ENCODE assay signal across 16 cellular contexts in genomic region chr12:108576660-108577234, GRCh38. TPM values are rescaled to one million over a fixed set of nuclear protein-coding genes. Genes with fewer than 3 reads are reported as not detected.
DNase-seq lines count a peak whose midpoint lies in the region; ATAC-seq and TF ChIP-seq lines count a peak whose summit lies in the region.
"Had no signal": no experiment of that assay in that cellular context is flagged by ENCODE, and none has a peak within 500 bp of the region (broad histone marks: within the 10 kb centered on the region; RNA-seq: fewer than 3 reads in every experiment).

No MANE protein-coding gene starts in this region.

- CTCF ChIA-PET in IMR-90 (lab: Yijun Ruan, JAX): interaction anchor here (1.0 kb wide), 1 partner anchor 42 kb away, joined by 3 read pairs; no protein-coding TSS in a partner anchor

- no peak overlapping the region for H3K4me3 ChIP-seq in BLaER1 treated with 17β-estradiol and CSF1 and Interleukin-3, amounts not matched to agents 10 nM and 100 nM
- H3K4me3 ChIP-seq in IMR-90 (ENCODE audit: insufficient read depth, low read depth, low read length) (no peak overlapping the region), fibroblast of lung (replicated peaks in 1 of 4; ENCODE audit: control extremely low read depth in 1 of 4, insufficient read depth in 1 of 4, low read depth in 3 of 4, low read length in 4 of 4) (no peak overlapping the region)
- H3K4me3 ChIP-seq: dorsolateral prefrontal cortex, neural progenitor cell had no signal

- H3K56ac ChIP-seq in IMR-90 (ENCODE audit: extremely low read depth, insufficient read depth, low read length): no peak overlapping the region

- no peaks in the 10 kb centered on the region for H3K27me3 Mint-ChIP-seq in osteocyte (ENCODE audit: unreplicated experiment)

- WGBS in IMR-90 (ENCODE audit: extremely low coverage in 2 of 2, insufficient read length in 1 of 2), 2 experiments: 20% methylated on average over 1 of the region's 6 CpGs; no CpG with 5 or more reads in 1 of the 2 experiments

- H2AFZ ChIP-seq in IMR-90 (replicated peaks; ENCODE audit: low read length, poor library complexity) (no peak overlapping the region), fibroblast of lung (ENCODE audit: low read length) (no peak overlapping the region)
- H2AFZ ChIP-seq: neural progenitor cell had no signal

- dilution Hi-C loops in IMR-90 (cut with HindIII; ENCODE audit: low sequenced_read_pairs, unreplicated experiment): no loop called here

- no peak overlapping the region for H3K14ac ChIP-seq in IMR-90 (replicated peaks; ENCODE audit: low read depth, low read length)

- peak overlapping the region; percentile 20; the same call in 1 of the 2 replicates for H2AK5ac ChIP-seq in IMR-90 (ENCODE audit: low read depth, low read length)

- peak overlapping the region in 6 of 11 experiments; percentile 6 to 67 (median 54); a peak in 8 of 22 replicates for H3K27ac ChIP-seq in BLaER1 treated with 17β-estradiol and CSF1 and Interleukin-3, amounts not matched to agents 10 nM and 100 nM
- H3K27ac ChIP-seq in IMR-90 (ENCODE audit: insufficient read depth, low read length) (no peak overlapping the region), fibroblast of lung (ENCODE audit: insufficient read depth, low read length) (peak overlapping the region; percentile 42)
- H3K27ac ChIP-seq: dorsolateral prefrontal cortex, neural progenitor cell had no signal

- TF ChIP-seq POLR2A in IMR-90 (IDR thresholded peaks at IDR 0.05; ENCODE audit: low read depth, low read length): no peak

- H4K91ac ChIP-seq in IMR-90 (ENCODE audit: insufficient read depth, low read depth, low read length): no peak overlapping the region; the same call in 1 of the 2 replicates

- no peaks in the 10 kb centered on the region for H3K36me3 Mint-ChIP-seq in osteocyte (ENCODE audit: unreplicated experiment)
- H3K36me3 Mint-ChIP-seq: brain had no signal

- no TSS peak for BruUV-seq in IMR-90 (replicated peaks; lab: Mats Ljungman, UMichigan)

- peak overlapping the region; percentile 43; the same call in 1 of the 3 replicates for H2BK15ac ChIP-seq in IMR-90 (ENCODE audit: low read depth, low read length)

- TF ChIP-seq CTCF in IMR-90 (conservative IDR thresholded peaks at IDR 0.05; ENCODE audit: low read depth, low read length) (no peak), fibroblast of lung (conservative IDR thresholded peaks at IDR 0.05 in 1 of 2, IDR thresholded peaks at IDR 0.05 in 1 of 2; ENCODE audit: low read depth in 1 of 2, low read length in 2 of 2) (no peak), osteocyte (IDR thresholded peaks at IDR 0.05) (no peak)

- H2AK9ac ChIP-seq in IMR-90 (replicated peaks; ENCODE audit: low read depth, low read length, poor library complexity): peak overlapping the region; percentile 50

- H3K4ac ChIP-seq in IMR-90 (ENCODE audit: low read depth, low read length): peak overlapping the region; percentile 62; the same call in 1 of the 2 replicates

- H3K9me3 Mint-ChIP-seq in osteocyte (ENCODE audit: unreplicated experiment): no peaks in the 10 kb centered on the region

- H3K9ac ChIP-seq in BLaER1 treated with 17β-estradiol and CSF1 and Interleukin-3, amounts not matched to agents 10 nM and 100 nM: no peak overlapping the region; a peak in 2 of 22 replicates
- H3K9ac ChIP-seq in IMR-90 (ENCODE audit: low read depth, low read length) (no peak overlapping the region), fibroblast of lung (ENCODE audit: insufficient read depth, low read length) (no peak overlapping the region)
- H3K9ac ChIP-seq: neural progenitor cell had no signal

- POLR2A ChIA-PET in IMR-90 (lab: Charles Lee; ENCODE audit: unreplicated experiment): interaction anchor here (0.5 kb wide), 1 partner anchor 21 kb away, joined by 6 read pairs; the partner anchor contains the start of gene TMEM119

- H3K4me3 Mint-ChIP-seq in osteocyte (ENCODE audit: unreplicated experiment): no peak overlapping the region
- H3K4me3 Mint-ChIP-seq: brain, neural progenitor cell had no signal

- peak overlapping the region; percentile 12; the same call in 1 of the 2 replicates for H2BK20ac ChIP-seq in IMR-90 (ENCODE audit: low read depth, low read length)

- intact Hi-C loops in IMR-90 (cut with micrococcal nuclease): no loop called here

- no peak for TF ChIP-seq RAD21 in IMR-90 (IDR thresholded peaks at IDR 0.05; ENCODE audit: low read length)

- no peaks in the 10 kb centered on the region for H3K36me3 ChIP-seq in BLaER1 treated with 17β-estradiol and CSF1 and Interleukin-3, amounts not matched to agents 10 nM and 100 nM
- H3K36me3 ChIP-seq in IMR-90 (ENCODE audit: control insufficient read depth, insufficient read depth, low read length) (no peaks in the 10 kb centered on the region), fibroblast of lung (ENCODE audit: control insufficient read depth, insufficient read depth, low read length) (no peaks in the 10 kb centered on the region)
- H3K36me3 ChIP-seq: neural progenitor cell had no signal

- no peak overlapping the region for H2BK120ac ChIP-seq in IMR-90 (ENCODE audit: low read depth, low read length)

- peak overlapping the region; percentile 50 for H3K27ac Mint-ChIP-seq in osteocyte (ENCODE audit: unreplicated experiment)
- H3K27ac Mint-ChIP-seq: neural progenitor cell had no signal

- no peaks in the 10 kb centered on the region for H4K20me1 ChIP-seq in BLaER1 treated with 17β-estradiol and CSF1 and Interleukin-3, amounts not matched to agents 10 nM and 100 nM
- no peaks in the 10 kb centered on the region for H4K20me1 ChIP-seq in IMR-90 (ENCODE audit: insufficient read depth, low read length)
- no peaks in the 10 kb centered on the region for H4K20me1 ChIP-seq in fibroblast of lung (ENCODE audit: control insufficient read depth, extremely low read depth, insufficient read depth, low read length)

- no peak overlapping the region for H3K18ac ChIP-seq in IMR-90 (ENCODE audit: low read depth, low read length)

- H3K9me3 ChIP-seq in BLaER1 treated with 17β-estradiol and CSF1 and Interleukin-3, amounts not matched to agents 10 nM and 100 nM (replicated peaks in 1 of 11): no peaks in the 10 kb centered on the region; a peak in 1 of 22 replicates
- H3K9me3 ChIP-seq in IMR-90 (ENCODE audit: control insufficient read depth, insufficient read depth, low read length): no peaks in the 10 kb centered on the region
- H3K9me3 ChIP-seq in fibroblast of lung (ENCODE audit: control insufficient read depth, insufficient read depth, low read depth, low read length): no peaks in the 10 kb centered on the region

- H3K4me1 Mint-ChIP-seq in osteocyte (ENCODE audit: unreplicated experiment): peaks cover 36% of the 10 kb centered on the region

- H3K9me1 ChIP-seq in IMR-90 (ENCODE audit: insufficient read depth, low read length): no peaks in the 10 kb centered on the region; the same call in none of the 2 replicates

- H3K23ac ChIP-seq in IMR-90 (ENCODE audit: low read depth, low read length): no peak overlapping the region

- peak overlapping the region; percentile 58 to 75 (median 68); a peak in 21 of 22 replicates for H3K4me2 ChIP-seq in BLaER1 treated with 17β-estradiol and CSF1 and Interleukin-3, amounts not matched to agents 10 nM and 100 nM
- H3K4me2 ChIP-seq in IMR-90 (ENCODE audit: low read depth, low read length) (no peak overlapping the region), fibroblast of lung (ENCODE audit: extremely low read depth, insufficient read depth, low read length) (no peak overlapping the region)
- H3K4me2 ChIP-seq: neural progenitor cell had no signal

- H4K8ac ChIP-seq in IMR-90 (ENCODE audit: low read depth in 2 of 2, low read length in 2 of 2): no peak overlapping the region

- H4K5ac ChIP-seq in IMR-90 (ENCODE audit: low read depth, low read length): no peak overlapping the region

- no peak overlapping the region for H2BK5ac ChIP-seq in IMR-90 (ENCODE audit: low read depth, low read length, poor library complexity, severe bottlenecking)

- no peaks in the 10 kb centered on the region for H3K27me3 ChIP-seq in BLaER1 treated with 17β-estradiol and CSF1 and Interleukin-3, amounts not matched to agents 10 nM and 100 nM
- H3K27me3 ChIP-seq in IMR-90 (ENCODE audit: control insufficient read depth, insufficient read depth, low read length) (no peaks in the 10 kb centered on the region), fibroblast of lung (ENCODE audit: control insufficient read depth, insufficient read depth, low read length) (no peaks in the 10 kb centered on the region)
- H3K27me3 ChIP-seq: dorsolateral prefrontal cortex, neural progenitor cell had no signal

- peaks cover 54 to 83% (median 70%) of the 10 kb centered on the region in 10 experiments for H3K4me1 ChIP-seq in BLaER1 treated with 17β-estradiol and CSF1 and Interleukin-3, amounts not matched to agents 10 nM and 100 nM
- H3K4me1 ChIP-seq in IMR-90 (ENCODE audit: control insufficient read depth, insufficient read depth, low read length) (no peaks in the 10 kb centered on the region; the same call in 1 of the 2 replicates), fibroblast of lung (ENCODE audit: control insufficient read depth, extremely low read depth, insufficient read depth, low read length) (peaks cover 18% of the 10 kb centered on the region)
- H3K4me1 ChIP-seq: neural progenitor cell had no signal

- DNase-seq in IMR-90: no peak
- DNase-seq in fibroblast of lung (ENCODE audit: low read depth in 2 of 2): peak in 1 of 2 donors; percentile 48
- DNase-seq in osteocyte (ENCODE audit: extremely low spot score, unreplicated experiment): no peak
- DNase-seq in NCI-H2227 treated with DMSO at 0.1 percent for 48 hours (lab: John Stamatoyannopoulos, UW): no peak
- no peak for DNase-seq in GM19238 (ENCODE audit: insufficient read length, low spot score)
- no peak for DNase-seq in retina
- DNase-seq in NCI-H82 (lab: John Stamatoyannopoulos, UW): no peak
- DNase-seq: COR-L47, NCI-H2029 treated with DMSO at 0.1 percent for 48 hours, NCI-H526, T1000 had no signal

- in situ Hi-C loops in IMR-90 (cut with MboI; ENCODE audit: low sequenced_read_pairs): no loop called here

- peak; percentile 10; the same call in 1 of the 2 replicates for ATAC-seq in IMR-90 (ENCODE audit: low read depth)

- no peaks in the 10 kb centered on the region for H3K79me2 ChIP-seq in fibroblast of lung (ENCODE audit: control insufficient read depth, insufficient read depth, low read length)

- no peaks in the 10 kb centered on the region for H3K79me1 ChIP-seq in IMR-90 (ENCODE audit: low read depth in 1 of 2, low read length in 2 of 2)

RNA-seq across cellular contexts. Expression of gene ISCU, which starts 14.4 kb away (rescaled TPM):
- total RNA-seq in IMR-90 (2012; rRNA removed) (52.7 and 58.3 TPM in 2 replicates), fibroblast of lung (226 and 313 TPM in 2 replicates), osteocyte (93.9 and 103 TPM in 2 replicates)
- polyA plus RNA-seq in IMR-90 (2012; rRNA removed) (77.9 and 87.2 TPM in 2 replicates), fibroblast of lung (127 and 137 TPM in 2 replicates)
- 38.1 and 73.2 TPM in 2 replicates for polyA plus RNA-seq in IMR-90 (2012; cell fraction: cytosol; rRNA removed)
- 37.4 and 201 TPM in 2 replicates for polyA plus RNA-seq in IMR-90 (2012; cell fraction: nucleus; rRNA removed; ENCODE audit: low replicate concordance)
- 99.0 and 118 TPM in 2 replicates for polyA plus RNA-seq in fibroblast of lung (2012)
- 18.3 and 19.0 TPM in 2 replicates for polyA minus RNA-seq in fibroblast of lung (ENCODE audit: low replicate concordance)

RNA-seq across cellular contexts. Expression of gene SART3, which starts 15.8 kb away (rescaled TPM):
- total RNA-seq in IMR-90 (2012; rRNA removed): 37.8 and 61.7 TPM in 2 replicates
- 19.8 and 22.6 TPM in 2 replicates for polyA plus RNA-seq in IMR-90 (2012; rRNA removed)
- polyA plus RNA-seq in IMR-90 (2012; cell fraction: cytosol; rRNA removed): 11.8 and 12.7 TPM in 2 replicates
- 18.0 and 42.4 TPM in 2 replicates for polyA plus RNA-seq in IMR-90 (2012; cell fraction: nucleus; rRNA removed; ENCODE audit: low replicate concordance)
- 62.1 and 157 TPM in 2 replicates for total RNA-seq in fibroblast of lung
- polyA plus RNA-seq in fibroblast of lung: 15.5 and 23.4 TPM in 2 replicates
- 26.5 and 32.5 TPM in 2 replicates for polyA plus RNA-seq in fibroblast of lung (2012)
- polyA minus RNA-seq in fibroblast of lung (ENCODE audit: low replicate concordance): 11.4 and 30.3 TPM in 2 replicates
- 47.2 and 47.5 TPM in 2 replicates for total RNA-seq in osteocyte

RNA-seq across cellular contexts. Expression of gene TMEM119, which starts 21.1 kb away (rescaled TPM):
- total RNA-seq in IMR-90 (2012; rRNA removed) (6.7 and 8.1 TPM in 2 replicates), fibroblast of lung (132 and 358 TPM in 2 replicates), osteocyte (54.0 and 58.8 TPM in 2 replicates)
- polyA plus RNA-seq in IMR-90 (2012; rRNA removed) (8.4 and 9.2 TPM in 2 replicates), fibroblast of lung (126 and 154 TPM in 2 replicates)
- polyA plus RNA-seq in IMR-90 (2012; cell fraction: cytosol; rRNA removed): 9.3 and 21.4 TPM in 2 replicates
- polyA plus RNA-seq in IMR-90 (2012; cell fraction: nucleus; rRNA removed; ENCODE audit: low replicate concordance): 4.5 and 5.0 TPM in 2 replicates
- 199 and 246 TPM in 2 replicates for polyA plus RNA-seq in fibroblast of lung (2012)
- polyA minus RNA-seq in fibroblast of lung (ENCODE audit: low replicate concordance): 306 and 401 TPM in 2 replicates
- total RNA-seq: SK-MEL-5 had no signal

RNA-seq across cellular contexts. Expression of gene SELPLG, which starts 56.9 kb away (rescaled TPM):
- total RNA-seq in IMR-90 (2012; rRNA removed) (2.8 and 3.2 TPM in 2 replicates), fibroblast of lung (0.51 and 1.5 TPM in 2 replicates), osteocyte (0.59 and 0.78 TPM in 2 replicates)
- polyA plus RNA-seq in IMR-90 (2012; rRNA removed) (10.8 and 13.9 TPM in 2 replicates), fibroblast of lung (3.0 and 5.3 TPM in 2 replicates)
- polyA plus RNA-seq in IMR-90 (2012; cell fraction: cytosol; rRNA removed): 7.9 and 13.9 TPM in 2 replicates
- polyA plus RNA-seq in IMR-90 (2012; cell fraction: nucleus; rRNA removed; ENCODE audit: low replicate concordance): 29.8 and 69.7 TPM in 2 replicates
- polyA plus RNA-seq in fibroblast of lung (2012): 3.6 and 4.5 TPM in 2 replicates
- polyA minus RNA-seq in fibroblast of lung (ENCODE audit: low replicate concordance): 3.6 and 9.7 TPM in 2 replicates

Comparison
In these comparisons a context has a peak if more than half of its experiments do, and no peak if none do; other contexts are left out.
1. H3K4me2 ChIP-seq: peak in BLaER1 treated with 17β-estradiol and CSF1 and Interleukin-3, amounts not matched to agents 10 nM and 100 nM (11 of 11); none in IMR-90 (single experiment) and fibroblast of lung (single experiment).